20 cellular contexts compared by ENCODE assay signal in genomic region chr1:97647776-97648175, GRCh38.
DNase-seq lines count a peak whose midpoint lies in the region; ATAC-seq and TF ChIP-seq lines count a peak whose summit lies in the region.
"Had no signal": no experiment of that assay in that cellular context is flagged by ENCODE, and none has a peak within 500 bp of the region (broad histone marks: within the 10 kb centered on the region; RNA-seq: fewer than 3 reads in every experiment).

No MANE protein-coding gene starts in this region.

- ATAC-seq in lower lobe of right lung, result no peak
- ATAC-seq: heart right ventricle; naive thymus-derived CD8-positive, alpha-beta T cell had no signal

- H3K27me3 ChIP-seq in lower lobe of right lung (ENCODE audit: low read depth), result no peaks in the 10 kb centered on the region
- H3K27me3 ChIP-seq: BLaER1 treated with 17β-estradiol and CSF1 and Interleukin-3, amounts not matched to agents 10 nM and 100 nM; dorsolateral prefrontal cortex; heart right ventricle; uterus had no signal

- TF ChIP-seq CTCF in choroid plexus epithelial cell (conservative IDR thresholded peaks at IDR 0.05; ENCODE audit: low read depth, low read length), result no peak
- TF ChIP-seq CTCF in lower lobe of right lung (IDR thresholded peaks at IDR 0.05), result no peak

- H3K9me3 ChIP-seq in lower lobe of right lung, result peaks cover 11% of the 10 kb centered on the region

- DNase-seq in Daoy (ENCODE audit: low read depth) (peak; percentile 13), M059J (ENCODE audit: low read depth) (peak; percentile 75), choroid plexus epithelial cell (ENCODE audit: low read depth) (peak; percentile 62), myocyte (ENCODE audit: low read depth) (peak; percentile 40), ureter (ENCODE audit: low spot score) (no peak), lower lobe of right lung (no peak), DMS153 treated with DMSO at 0.1 percent for 48 hours (lab: John Stamatoyannopoulos, UW; ENCODE audit: unreplicated experiment) (no peak), NCI-H510A treated with DMSO at 0.1 percent for 48 hours (lab: John Stamatoyannopoulos, UW) (no peak)
- DNase-seq: activated CD4-positive, alpha-beta T cell treated with anti-CD3 and anti-CD28 coated beads for 4 hours; activated CD8-positive, alpha-beta memory T cell treated with anti-CD3 and anti-CD28 coated beads, Interleukin-2, amount 50 U/mL, for 4 hours; activated naive CD4-positive, alpha-beta T cell; dorsolateral prefrontal cortex; erythroblast; heart right ventricle; mesenchymal stem cell; naive thymus-derived CD8-positive, alpha-beta T cell; NCI-H1694; stimulated activated CD4-positive, alpha-beta T cell treated with anti-CD3 and anti-CD28 coated beads, Interleukin-2, amount 100 ng/mL, for 48 hours; uterus had no signal

- no peak overlapping the region for H3K27ac ChIP-seq in lower lobe of right lung
- H3K27ac ChIP-seq: BLaER1 treated with 17β-estradiol and CSF1 and Interleukin-3, amounts not matched to agents 10 nM and 100 nM; dorsolateral prefrontal cortex; heart right ventricle; uterus had no signal

- intact Hi-C loops in lower lobe of right lung (cut with DNase I), result no loop called here

- H3K4me3 ChIP-seq in choroid plexus epithelial cell (ENCODE audit: low read depth, low read length) (no peak overlapping the region), lower lobe of right lung (no peak overlapping the region)
- H3K4me3 ChIP-seq: BLaER1 treated with 17β-estradiol and CSF1 and Interleukin-3, amounts not matched to agents 10 nM and 100 nM; dorsolateral prefrontal cortex; heart right ventricle; uterus had no signal

- H3K36me3 ChIP-seq in lower lobe of right lung, result no peaks in the 10 kb centered on the region
- H3K36me3 ChIP-seq: uterus had no signal

- no peaks in the 10 kb centered on the region for H3K4me1 ChIP-seq in lower lobe of right lung
- H3K4me1 ChIP-seq: BLaER1 treated with 17β-estradiol and CSF1 and Interleukin-3, amounts not matched to agents 10 nM and 100 nM; heart right ventricle; uterus had no signal

Comparison
In these comparisons a context has a peak if more than half of its experiments do, and no peak if none do; other contexts are left out.
1. DNase-seq: peak in Daoy (single experiment), M059J (single experiment), choroid plexus epithelial cell (single experiment) and myocyte (single experiment); none in ureter (single experiment), lower lobe of right lung (single experiment), DMS153 treated with DMSO at 0.1 percent for 48 hours (single experiment) and NCI-H510A treated with DMSO at 0.1 percent for 48 hours (single experiment).